ENCODE assay signal across 1 cellular context in genomic region chr1:212289262-212290077, GRCh38.
TF ChIP-seq lines count a peak whose summit lies in the region.

No MANE protein-coding gene starts in this region.

TF ChIP-seq in SK-N-SH, 30 proteins besides CTCF, POLR2A, EP300 and RAD21 (continued from another document):
- no peak for TF ChIP-seq IRF3 (IDR thresholded peaks at IDR 0.05; ENCODE audit: low read depth, low read length)
- no peak for TF ChIP-seq TEAD4 (IDR thresholded peaks at IDR 0.05; ENCODE audit: borderline replicate concordance, insufficient read depth)
- no peak for TF ChIP-seq TCF12 (IDR thresholded peaks at IDR 0.05)
- TF ChIP-seq, protein P1, sequence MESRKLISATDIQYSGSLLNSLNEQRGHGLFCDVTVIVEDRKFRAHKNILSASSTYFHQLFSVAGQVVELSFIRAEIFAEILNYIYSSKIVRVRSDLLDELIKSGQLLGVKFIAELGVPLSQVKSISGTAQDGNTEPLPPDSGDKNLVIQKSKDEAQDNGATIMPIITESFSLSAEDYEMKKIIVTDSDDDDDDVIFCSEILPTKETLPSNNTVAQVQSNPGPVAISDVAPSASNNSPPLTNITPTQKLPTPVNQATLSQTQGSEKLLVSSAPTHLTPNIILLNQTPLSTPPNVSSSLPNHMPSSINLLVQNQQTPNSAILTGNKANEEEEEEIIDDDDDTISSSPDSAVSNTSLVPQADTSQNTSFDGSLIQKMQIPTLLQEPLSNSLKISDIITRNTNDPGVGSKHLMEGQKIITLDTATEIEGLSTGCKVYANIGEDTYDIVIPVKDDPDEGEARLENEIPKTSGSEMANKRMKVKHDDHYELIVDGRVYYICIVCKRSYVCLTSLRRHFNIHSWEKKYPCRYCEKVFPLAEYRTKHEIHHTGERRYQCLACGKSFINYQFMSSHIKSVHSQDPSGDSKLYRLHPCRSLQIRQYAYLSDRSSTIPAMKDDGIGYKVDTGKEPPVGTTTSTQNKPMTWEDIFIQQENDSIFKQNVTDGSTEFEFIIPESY (IDR thresholded peaks at IDR 0.05; ENCODE audit: borderline replicate concordance, low read depth) = no peak
- no peak for TF ChIP-seq JUND (IDR thresholded peaks at IDR 0.05)
- TF ChIP-seq FOSL2 (IDR thresholded peaks at IDR 0.05; ENCODE audit: borderline replicate concordance, low read depth) = no peak
- no peak for TF ChIP-seq NRF1 (IDR thresholded peaks at IDR 0.05; ENCODE audit: low read depth, low read length)
- TF ChIP-seq GATA2 (CRISPR knock-in tag; IDR thresholded peaks at IDR 0.05) = no peak
- no peak for TF ChIP-seq USF2 (IDR thresholded peaks at IDR 0.05; ENCODE audit: borderline replicate concordance, low read depth, low read length)
- no peak for TF ChIP-seq RFX5 (IDR thresholded peaks at IDR 0.05; ENCODE audit: low read length)
- no peak for TF ChIP-seq MAX (IDR thresholded peaks at IDR 0.05; ENCODE audit: low read depth)
- no peak for TF ChIP-seq CHD2 (IDR thresholded peaks at IDR 0.05; ENCODE audit: low read length, partially characterized antibody)
